Comparison of ENCODE assay signal across 8 cellular contexts in genomic region chr14:36702484-36702883, GRCh38. TPM values are rescaled to one million over a fixed set of nuclear protein-coding genes. Genes with fewer than 3 reads are reported as not detected.
"Had no signal": no experiment of that assay in that cellular context is flagged by ENCODE, and none has a peak within 500 bp of the region (broad histone marks: within the 10 kb centered on the region; RNA-seq: fewer than 3 reads in every experiment).

No MANE protein-coding gene starts in this region.

- H3K4me3 Mint-ChIP-seq: H9, HFFc6, IgD-negative memory B cell had no signal

- DNase-seq: GM23248, GOT3, H9, HFFc6, KBM-7 had no signal

- H3K4me1 Mint-ChIP-seq: IgD-negative memory B cell had no signal

- H3K27ac Mint-ChIP-seq: H9, HFFc6, IgD-negative memory B cell had no signal

- H3K27me3 Mint-ChIP-seq: IgD-negative memory B cell had no signal

- H2AFZ ChIP-seq: GM23248 had no signal

- H3K27ac ChIP-seq: GM23248, HL-60 had no signal

- H3K9ac ChIP-seq: GM23248 had no signal

- H3K4me3 ChIP-seq: GM23248 had no signal

RNA-seq across cellular contexts. Expression of gene PAX9, which starts 40.8 kb away (rescaled TPM):
- total RNA-seq: GM23248, H9, HepG2 had no signal
- polyA plus RNA-seq: IgD-negative memory B cell had no signal
